ENCODE assay signal across 18 cellular contexts in genomic region chr11:107263865-107264563, GRCh38.
A peak's percentile ranks its signal among the peaks of the same experiment; 100 is the strongest.
DNase-seq lines count a peak whose midpoint lies in the region; ATAC-seq and TF ChIP-seq lines count a peak whose summit lies in the region.
"Had no signal": no experiment of that assay in that cellular context is flagged by ENCODE, and none has a peak within 500 bp of the region (broad histone marks: within the 10 kb centered on the region; RNA-seq: fewer than 3 reads in every experiment).

No MANE protein-coding gene starts in this region.

- H3K4me3 Mint-ChIP-seq in activated CD4-positive, alpha-beta T cell treated with anti-CD3 and anti-CD28 coated beads for 36 hours: no peak overlapping the region
- H3K4me3 Mint-ChIP-seq: activated CD8-positive, alpha-beta memory T cell treated with anti-CD3 and anti-CD28 coated beads, Interleukin-2, amount 10 ng/mL, durations not matched to agents 7 days and 5 days; naive B cell; WTC11 had no signal

- H3K9me3 ChIP-seq in gastroesophageal sphincter: no peaks in the 10 kb centered on the region
- H3K9me3 ChIP-seq in esophagus squamous epithelium: no peaks in the 10 kb centered on the region
- H3K9me3 ChIP-seq: psoas muscle, thoracic aorta had no signal

- intact Hi-C loops in activated CD4-positive, alpha-beta T cell treated with anti-CD3 and anti-CD28 coated beads for 36 hours (cut with DNase I, micrococcal nuclease): no loop called here
- intact Hi-C loops in esophagus squamous epithelium (cut with DNase I): no loop called here

- H3K4me1 Mint-ChIP-seq in activated CD4-positive, alpha-beta T cell treated with anti-CD3 and anti-CD28 coated beads for 36 hours: no peaks in the 10 kb centered on the region
- H3K4me1 Mint-ChIP-seq: activated CD8-positive, alpha-beta memory T cell treated with anti-CD3 and anti-CD28 coated beads, Interleukin-2, amount 10 ng/mL, durations not matched to agents 7 days and 5 days; naive B cell; WTC11 had no signal

- no peaks in the 10 kb centered on the region for H3K9me3 Mint-ChIP-seq in activated CD4-positive, alpha-beta T cell treated with anti-CD3 and anti-CD28 coated beads for 36 hours (ENCODE audit: low read depth)
- H3K9me3 Mint-ChIP-seq: naive B cell, WTC11 had no signal

- CTCF ChIA-PET in activated CD4-positive, alpha-beta T cell treated with anti-CD3 and anti-CD28 coated beads for 36 hours (lab: Charles Lee): interaction anchor here (0.7 kb wide), 1 partner anchor 15 kb away, joined by 4 read pairs; no protein-coding TSS in a partner anchor

- no peaks in the 10 kb centered on the region for H3K27me3 Mint-ChIP-seq in activated CD4-positive, alpha-beta T cell treated with anti-CD3 and anti-CD28 coated beads for 36 hours
- H3K27me3 Mint-ChIP-seq: activated CD8-positive, alpha-beta memory T cell treated with anti-CD3 and anti-CD28 coated beads, Interleukin-2, amount 10 ng/mL, durations not matched to agents 7 days and 5 days had no signal

- 57 to 62% methylated on average over 1 to 2 of the region's 2 CpGs for WGBS in gastroesophageal sphincter (ENCODE audit: low coverage in 1 of 2), 2 donors
- 40 to 68% methylated on average over 1 to 2 of the region's 2 CpGs for WGBS in esophagus squamous epithelium, 2 donors

- H3K27ac Mint-ChIP-seq in activated CD4-positive, alpha-beta T cell treated with anti-CD3 and anti-CD28 coated beads for 36 hours: no peak overlapping the region
- H3K27ac Mint-ChIP-seq: activated CD8-positive, alpha-beta memory T cell treated with anti-CD3 and anti-CD28 coated beads, Interleukin-2, amount 10 ng/mL, durations not matched to agents 7 days and 5 days; WTC11 had no signal

- H3K27me3 ChIP-seq in gastroesophageal sphincter: no peaks in the 10 kb centered on the region
- H3K27me3 ChIP-seq in esophagus squamous epithelium: no peaks in the 10 kb centered on the region
- H3K27me3 ChIP-seq: brain microvascular endothelial cell had no signal

- H3K36me3 ChIP-seq in gastroesophageal sphincter: no peaks in the 10 kb centered on the region
- H3K36me3 ChIP-seq in esophagus squamous epithelium: no peaks in the 10 kb centered on the region
- H3K36me3 ChIP-seq: brain microvascular endothelial cell, thoracic aorta had no signal

- TF ChIP-seq POLR2A in gastroesophageal sphincter (IDR thresholded peaks at IDR 0.05) (no peak), esophagus squamous epithelium (IDR thresholded peaks at IDR 0.05) (no peak)

- no peak for TF ChIP-seq CTCF in gastroesophageal sphincter (IDR thresholded peaks at IDR 0.05)
- TF ChIP-seq CTCF in esophagus squamous epithelium (IDR thresholded peaks at IDR 0.05): no peak

- H3K36me3 Mint-ChIP-seq in activated CD4-positive, alpha-beta T cell treated with anti-CD3 and anti-CD28 coated beads for 36 hours (ENCODE audit: low read depth): no peaks in the 10 kb centered on the region
- H3K36me3 Mint-ChIP-seq: activated CD8-positive, alpha-beta memory T cell treated with anti-CD3 and anti-CD28 coated beads, Interleukin-2, amount 10 ng/mL, durations not matched to agents 7 days and 5 days; naive B cell; WTC11 had no signal

- ATAC-seq in GM18511 (IDR thresholded peaks at IDR 0.05; ENCODE audit: unreplicated experiment) (peak; percentile 50), GM21423 (IDR thresholded peaks at IDR 0.05; ENCODE audit: unreplicated experiment) (peak; percentile 64), HG02981 (IDR thresholded peaks at IDR 0.05; ENCODE audit: unreplicated experiment) (peak; percentile 40), gastroesophageal sphincter (peak; percentile 57), GM21367 (IDR thresholded peaks at IDR 0.05; ENCODE audit: unreplicated experiment) (no peak)
- no peak for ATAC-seq in activated CD4-positive, alpha-beta T cell treated with anti-CD3 and anti-CD28 coated beads for 36 hours
- ATAC-seq: activated CD8-positive, alpha-beta memory T cell treated with anti-CD3 and anti-CD28 coated beads, Interleukin-2, amount 10 ng/mL, durations not matched to agents 7 days and 5 days; psoas muscle; WTC11 had no signal

- POLR2A ChIA-PET in activated CD4-positive, alpha-beta T cell treated with anti-CD3 and anti-CD28 coated beads for 36 hours (lab: Charles Lee): no interaction called here

- no peak overlapping the region for H3K27ac ChIP-seq in gastroesophageal sphincter
- no peak overlapping the region for H3K27ac ChIP-seq in esophagus squamous epithelium
- H3K27ac ChIP-seq: brain microvascular endothelial cell, psoas muscle, thoracic aorta had no signal

- H3K4me1 ChIP-seq in gastroesophageal sphincter (no peaks in the 10 kb centered on the region), esophagus squamous epithelium (no peaks in the 10 kb centered on the region)
- H3K4me1 ChIP-seq: psoas muscle had no signal

- no peak overlapping the region for H3K4me3 ChIP-seq in gastroesophageal sphincter
- no peak overlapping the region for H3K4me3 ChIP-seq in esophagus squamous epithelium
- H3K4me3 ChIP-seq: psoas muscle, thoracic aorta had no signal

- DNase-seq in activated CD4-positive, alpha-beta T cell treated with anti-CD3 and anti-CD28 coated beads for 36 hours: no peak
- no peak for DNase-seq in mucosa of gallbladder (ENCODE audit: low spot score)
- DNase-seq in esophagus squamous epithelium (lab: John Stamatoyannopoulos, UW): no peak
- DNase-seq: activated CD8-positive, alpha-beta memory T cell treated with anti-CD3 and anti-CD28 coated beads, Interleukin-2, amount 10 ng/mL, durations not matched to agents 7 days and 5 days; activated naive CD4-positive, alpha-beta T cell treated with Interleukin-2 at 50 U/mL for 16 hours; AML-193; brain microvascular endothelial cell; KG1; naive B cell; NCI-H446 treated with DMSO at 0.1 percent for 48 hours; psoas muscle had no signal

- TF ChIP-seq EP300 in gastroesophageal sphincter (IDR thresholded peaks at IDR 0.05): no peak

Comparison
In these comparisons a context has a peak if more than half of its experiments do, and no peak if none do; other contexts are left out.
1. ATAC-seq: peak in GM18511 (single experiment), GM21423 (single experiment), HG02981 (single experiment) and gastroesophageal sphincter (single experiment); none in activated CD4-positive, alpha-beta T cell treated with anti-CD3 and anti-CD28 coated beads for 36 hours (single experiment) and GM21367 (single experiment).